ENCODE assay signal across 15 cellular contexts in genomic region chr16:46632778-46633733, GRCh38. TPM values are rescaled to one million over a fixed set of nuclear protein-coding genes. Genes with fewer than 3 reads are reported as not detected.
DNase-seq lines count a peak whose midpoint lies in the region; ATAC-seq, FAIRE-seq and TF ChIP-seq lines count a peak whose summit lies in the region.
"Had no signal": no experiment of that assay in that cellular context is flagged by ENCODE, and none has a peak within 500 bp of the region (broad histone marks: within the 10 kb centered on the region; RNA-seq: fewer than 3 reads in every experiment).

No MANE protein-coding gene starts in this region.

- peak overlapping the region; percentile 34 for H2AFZ ChIP-seq in GM12878 (ENCODE audit: control insufficient read depth, low read depth, low read length)

- no peaks in the 10 kb centered on the region for H3K9me3 ChIP-seq in ES-I3 (ENCODE audit: control insufficient read depth, insufficient read depth, low read length)
- no peaks in the 10 kb centered on the region for H3K9me3 ChIP-seq in GM12878 (replicated peaks; ENCODE audit: control insufficient read depth, insufficient read depth, low read length)
- no peaks in the 10 kb centered on the region for H3K9me3 ChIP-seq in CD8-positive, alpha-beta T cell (ENCODE audit: low read length)
- H3K9me3 ChIP-seq: heart right ventricle had no signal

- SMC1A ChIA-PET in GM12878 (lab: Charles Lee; ENCODE audit: uncharacterized antibody, unreplicated experiment), result interaction anchor here (1.2 kb wide), 1 partner anchor 189 kb away, joined by 3 read pairs; no protein-coding TSS in a partner anchor

- FAIRE-seq in GM12878 (lab: Jason Lieb, UNC), result no peak
- FAIRE-seq: RCC 7860 had no signal

- no peak for TF ChIP-seq RAD21 in GM12878 (IDR thresholded peaks at IDR 0.05; ENCODE audit: insufficient read depth, low read depth, low read length)

- H3K4me1 ChIP-seq in ES-I3 (ENCODE audit: insufficient read depth, low read length) (peaks cover 3% of the 10 kb centered on the region; the same call in 1 of the 2 replicates), GM12878 (ENCODE audit: control insufficient read depth, insufficient read depth, low read length) (peaks cover 7% of the 10 kb centered on the region; the same call in 1 of the 2 replicates)
- H3K4me1 ChIP-seq in CD8-positive, alpha-beta T cell (ENCODE audit: insufficient read depth, low read length), result no peaks in the 10 kb centered on the region

- no peaks in the 10 kb centered on the region for H3K9me3 Mint-ChIP-seq in mesothelial cell of epicardium
- no peaks in the 10 kb centered on the region for H3K9me3 Mint-ChIP-seq in activated T-cell treated with anti-CD3 and anti-CD28 coated beads, Interleukin-2, amount 50 U/mL, for 4 hours
- H3K9me3 Mint-ChIP-seq in CD8-positive, alpha-beta T cell, result no peaks in the 10 kb centered on the region
- H3K9me3 Mint-ChIP-seq: activated CD4-positive, alpha-beta memory T cell treated with anti-CD3 and anti-CD28 coated beads, Interleukin-2, amount 10 ng/mL, durations not matched to agents 7 days and 5 days had no signal

- 0 out of 2 replicates have a peak overlapping the region, but pooled peaks have one; percentile 3 for H3K27ac ChIP-seq in GM12878 (ENCODE audit: control insufficient read depth, insufficient read depth)
- H3K27ac ChIP-seq in brain microvascular endothelial cell, result no peak overlapping the region
- H3K27ac ChIP-seq in CD8-positive, alpha-beta T cell (ENCODE audit: low read depth, low read length), result no peak overlapping the region
- H3K27ac ChIP-seq: heart right ventricle had no signal

- CTCF ChIA-PET in GM12878 (lab: Yijun Ruan, JAX), result interaction anchor here (0.6 to 1.1 kb wide), 2 partner anchors 38 to 41 kb away, joined by 3 read pairs; no protein-coding TSS in a partner anchor
- CTCF ChIA-PET in CD8-positive, alpha-beta T cell (lab: Charles Lee), result interaction anchor here (0.6 kb wide), 1 partner anchor 273 kb away, joined by 3 read pairs; no protein-coding TSS in a partner anchor

- H3K9ac ChIP-seq in ES-I3 (ENCODE audit: low read depth, low read length) (peak overlapping the region; percentile 52; the same call in 1 of the 2 replicates), GM12878 (ENCODE audit: control insufficient read depth, insufficient read depth, low read length) (peak overlapping the region; percentile 25; the same call in 1 of the 2 replicates)

- H3K36me3 Mint-ChIP-seq in mesothelial cell of epicardium, result no peaks in the 10 kb centered on the region
- no peaks in the 10 kb centered on the region for H3K36me3 Mint-ChIP-seq in activated T-cell treated with anti-CD3 and anti-CD28 coated beads, Interleukin-2, amount 50 U/mL, for 4 hours (ENCODE audit: insufficient read depth)
- no peaks in the 10 kb centered on the region for H3K36me3 Mint-ChIP-seq in CD8-positive, alpha-beta T cell

- DNase-seq in NCI-H146 treated with DMSO at 0.1 percent for 48 hours (lab: John Stamatoyannopoulos, UW; ENCODE audit: unreplicated experiment) (peak; percentile 50), GM12878 (ENCODE audit: low read depth, low spot score) (no peak), mesothelial cell of epicardium (ENCODE audit: low spot score in 2 of 2, unreplicated experiment in 2 of 2) (no peak), brain microvascular endothelial cell (no peak), AG20443 (ENCODE audit: low spot score) (no peak)
- DNase-seq in activated T-cell treated with anti-CD3 and anti-CD28 coated beads, Interleukin-2, amount 50 U/mL, for 4 hours, result no peak
- no peak for DNase-seq in CD8-positive, alpha-beta T cell
- DNase-seq: activated CD4-positive, alpha-beta memory T cell treated with anti-CD3 and anti-CD28 coated beads, Interleukin-2, amount 10 ng/mL, durations not matched to agents 7 days and 5 days; activated naive CD4-positive, alpha-beta T cell treated with Interleukin-2 at 50 U/mL for 16 hours; heart right ventricle; KG1; NCI-H2081 treated with DMSO at 0.1 percent for 48 hours; right cardiac atrium had no signal

- H4K20me1 ChIP-seq in GM12878 (ENCODE audit: control insufficient read depth, insufficient read depth), result no peaks in the 10 kb centered on the region

- TF ChIP-seq CTCF in GM12878 (IDR thresholded peaks at IDR 0.05 in 2 of 3, conservative IDR thresholded peaks at IDR 0.05 in 1 of 3; ENCODE audit: control insufficient read depth in 2 of 3, extremely low read depth in 1 of 3, insufficient read depth in 1 of 3, low read depth in 3 of 3, low read length in 3 of 3) (no peak), mesothelial cell of epicardium (IDR thresholded peaks at IDR 0.05; ENCODE audit: unreplicated experiment) (no peak), brain microvascular endothelial cell (IDR thresholded peaks at IDR 0.05; ENCODE audit: low read depth, low read length, missing control alignments) (no peak)
- no peak for TF ChIP-seq CTCF in CD8-positive, alpha-beta T cell (IDR thresholded peaks at IDR 0.05)

- in situ Hi-C loops in GM12878 (cut with MboI) (no loop called here), brain microvascular endothelial cell (cut with HindIII; ENCODE audit: low pct_ligation_motif_present, low sequenced_read_pairs) (no loop called here)

- H3K4me3 ChIP-seq in GM12878 (peak overlapping the region; percentile 54; the same call in 1 of the 2 replicates), brain microvascular endothelial cell (ENCODE audit: low read depth, low read length) (no peak overlapping the region)
- H3K4me3 ChIP-seq in CD8-positive, alpha-beta T cell (ENCODE audit: low read depth, low read length), result no peak overlapping the region
- H3K4me3 ChIP-seq: heart right ventricle had no signal

- 71% methylated on average over 32 of the region's 32 CpGs for WGBS in GM12878 (ENCODE audit: insufficient coverage, insufficient replicate concordance, low lambda C conversion rate, missing lambda C conversion rate)

- peaks cover 9% of the 10 kb centered on the region for H3K27me3 Mint-ChIP-seq in mesothelial cell of epicardium (ENCODE audit: low read depth)
- no peaks in the 10 kb centered on the region for H3K27me3 Mint-ChIP-seq in activated T-cell treated with anti-CD3 and anti-CD28 coated beads, Interleukin-2, amount 50 U/mL, for 4 hours (ENCODE audit: low read depth)
- no peaks in the 10 kb centered on the region for H3K27me3 Mint-ChIP-seq in CD8-positive, alpha-beta T cell (ENCODE audit: low read depth)
- H3K27me3 Mint-ChIP-seq: activated CD4-positive, alpha-beta memory T cell treated with anti-CD3 and anti-CD28 coated beads, Interleukin-2, amount 10 ng/mL, durations not matched to agents 7 days and 5 days had no signal

- peak; percentile 74 for TF ChIP-seq POLR2A in GM12878 (IDR thresholded peaks at IDR 0.05; ENCODE audit: low read depth, low read length)

- H3K27me3 ChIP-seq in GM12878 (replicated peaks in 1 of 2; ENCODE audit: control insufficient read depth in 2 of 2, insufficient read depth in 2 of 2, low read length in 1 of 2) (no peaks in the 10 kb centered on the region), brain microvascular endothelial cell (replicated peaks) (no peaks in the 10 kb centered on the region)
- H3K27me3 ChIP-seq in CD8-positive, alpha-beta T cell (ENCODE audit: insufficient read depth, low read length), result no peaks in the 10 kb centered on the region
- H3K27me3 ChIP-seq: heart right ventricle had no signal

- H3K4me3 Mint-ChIP-seq in mesothelial cell of epicardium, result peak overlapping the region; percentile 36
- no peak overlapping the region for H3K4me3 Mint-ChIP-seq in activated T-cell treated with anti-CD3 and anti-CD28 coated beads, Interleukin-2, amount 50 U/mL, for 4 hours
- no peak overlapping the region for H3K4me3 Mint-ChIP-seq in CD8-positive, alpha-beta T cell
- H3K4me3 Mint-ChIP-seq: activated CD4-positive, alpha-beta memory T cell treated with anti-CD3 and anti-CD28 coated beads, Interleukin-2, amount 10 ng/mL, durations not matched to agents 7 days and 5 days had no signal

- peak; percentile 55 for ATAC-seq in GM12878
- ATAC-seq in activated T-cell treated with anti-CD3 and anti-CD28 coated beads, Interleukin-2, amount 50 U/mL, for 4 hours, result no peak
- no peak for ATAC-seq in CD8-positive, alpha-beta T cell
- ATAC-seq: right cardiac atrium had no signal

- intact Hi-C loops in GM12878 (cut with micrococcal nuclease; ENCODE audit: unreplicated experiment), result no loop called here
- intact Hi-C loops in CD8-positive, alpha-beta T cell (cut with DNase I, micrococcal nuclease), result no loop called here

- H3K36me3 ChIP-seq in ES-I3 (ENCODE audit: insufficient read depth, low read length), result no peaks in the 10 kb centered on the region
- H3K36me3 ChIP-seq in GM12878 (ENCODE audit: control insufficient read depth in 2 of 2, insufficient read depth in 2 of 2, low read length in 1 of 2), result no peaks in the 10 kb centered on the region
- no peaks in the 10 kb centered on the region for H3K36me3 ChIP-seq in brain microvascular endothelial cell (replicated peaks)
- no peaks in the 10 kb centered on the region for H3K36me3 ChIP-seq in CD8-positive, alpha-beta T cell (ENCODE audit: insufficient read depth, low read length)
- H3K36me3 ChIP-seq: heart right ventricle had no signal

- POLR2A ChIA-PET in GM12878 (lab: Charles Lee), result no interaction called here
- POLR2A ChIA-PET in CD8-positive, alpha-beta T cell (lab: Charles Lee), result no interaction called here

- H3K27ac Mint-ChIP-seq in mesothelial cell of epicardium, result no peak overlapping the region
- no peak overlapping the region for H3K27ac Mint-ChIP-seq in CD8-positive, alpha-beta T cell
- H3K27ac Mint-ChIP-seq: activated CD4-positive, alpha-beta memory T cell treated with anti-CD3 and anti-CD28 coated beads, Interleukin-2, amount 10 ng/mL, durations not matched to agents 7 days and 5 days had no signal

- TF ChIP-seq EP300 in GM12878 (IDR thresholded peaks at IDR 0.05; ENCODE audit: borderline replicate concordance in 1 of 2, control insufficient read depth in 1 of 2, low read depth in 2 of 2, low read length in 2 of 2), result no peak

- BruUV-seq in GM12878 (replicated peaks; lab: Mats Ljungman, UMichigan), result no TSS peak

- peaks cover 18% of the 10 kb centered on the region for H3K4me1 Mint-ChIP-seq in mesothelial cell of epicardium
- no peaks in the 10 kb centered on the region for H3K4me1 Mint-ChIP-seq in activated T-cell treated with anti-CD3 and anti-CD28 coated beads, Interleukin-2, amount 50 U/mL, for 4 hours (ENCODE audit: low read depth)
- no peaks in the 10 kb centered on the region for H3K4me1 Mint-ChIP-seq in CD8-positive, alpha-beta T cell (ENCODE audit: low read depth)

- RAD21 ChIA-PET in GM12878 (lab: Charles Lee; ENCODE audit: unreplicated experiment), result interaction anchor here (1.1 kb wide), 1 partner anchor 25 kb away, joined by 3 read pairs; no protein-coding TSS in a partner anchor

- H3K4me2 ChIP-seq in GM12878 (ENCODE audit: control insufficient read depth, insufficient read depth), result peak overlapping the region; percentile 51

- H3K79me2 ChIP-seq in GM12878 (ENCODE audit: control insufficient read depth, insufficient read depth, low read length), result no peaks in the 10 kb centered on the region

RNA-seq across cellular contexts. Expression of gene SHCBP1, which starts 11.9 kb away (rescaled TPM):
- total RNA-seq in GM12878 (2013; cell fraction: nucleolus; rRNA removed), result 35.4 and 36.8 TPM in 2 replicates
- 26.2 and 36.9 TPM in 2 replicates for total RNA-seq in GM12878 (2014; rRNA removed)
- 29.5 and 30.5 TPM in 2 replicates for total RNA-seq in GM12878 (2014; rRNA removed; fragmentation: Illumina TruSeq; extraction: Trizol)
- total RNA-seq in GM12878 (2021), result 25.3 and 29.8 TPM in 2 replicates
- polyA plus RNA-seq in GM12878 (2011; ENCODE audit: low read depth), result 24.4 TPM
- 38.9 and 51.0 TPM in 2 replicates for polyA plus RNA-seq in GM12878 (2011; rRNA removed)
- polyA plus RNA-seq in GM12878 (2011; cell fraction: cytosol; rRNA removed), result 19.9 and 20.8 TPM in 2 replicates
- 17.4 and 22.9 TPM in 2 replicates for polyA plus RNA-seq in GM12878 (2011; cell fraction: nucleus; rRNA removed)
- 25.0 and 25.5 TPM in 2 replicates for polyA plus RNA-seq in GM12878 (2012)
- 32.4 and 45.6 TPM in 2 replicates for polyA plus RNA-seq in GM12878 (2014; fragmentation: Illumina TruSeq; extraction: Trizol)
- polyA plus RNA-seq in GM12878 (2014; fragmentation: Nextera tagmentation; extraction: Ambion mirVana), result 10 to 100 TPM in 1 of 2 experiments, 1 to 10 TPM in 1; 9.5 to 17.5 TPM
- 28.4 and 29.9 TPM in 2 replicates for polyA plus RNA-seq in GM12878 (2014; rRNA removed)
- polyA plus RNA-seq in GM12878 (2016; fragmentation: Nextera tagmentation; extraction: Ambion mirVana), result 10 to 100 TPM; 73.0 to 73.3 TPM
- polyA minus RNA-seq in GM12878 (2011; rRNA and poly(A)+ RNA removed), result 44.9 and 61.0 TPM in 2 replicates
- polyA minus RNA-seq in GM12878 (2011; cell fraction: cytosol; rRNA and poly(A)+ RNA removed), result 12.3 and 16.9 TPM in 2 replicates
- polyA minus RNA-seq in GM12878 (2011; cell fraction: nucleus; rRNA and poly(A)+ RNA removed), result 18.6 and 32.3 TPM in 2 replicates
- total RNA-seq in mesothelial cell of epicardium, result 5.1 to 7.5 TPM (median 7.0 TPM) in 3 replicates
- total RNA-seq in activated T-cell treated with anti-CD3 and anti-CD28 coated beads, Interleukin-2, amount 50 U/mL, for 4 hours, result 10 to 100 TPM in 2 of 3 donors, 1 to 10 TPM in 1; 8.6 to 15.0 (median 13.1) TPM
- 1 to 10 TPM in 1 of 2 experiments, under 1 TPM in 1; 0.52 to 1.3 TPM for total RNA-seq in CD8-positive, alpha-beta T cell

RNA-seq across cellular contexts. Expression of gene VPS35, which starts 55.9 kb away (rescaled TPM):
- total RNA-seq in GM12878 (2013; cell fraction: nucleolus; rRNA removed), result 108 and 118 TPM in 2 replicates
- 44.2 and 50.7 TPM in 2 replicates for total RNA-seq in GM12878 (2014; rRNA removed)
- 57.5 and 58.1 TPM in 2 replicates for total RNA-seq in GM12878 (2014; rRNA removed; fragmentation: Illumina TruSeq; extraction: Trizol)
- total RNA-seq in GM12878 (2021), result 74.2 and 82.0 TPM in 2 replicates
- 23.7 TPM for polyA plus RNA-seq in GM12878 (2011; ENCODE audit: low read depth)
- polyA plus RNA-seq in GM12878 (2011; rRNA removed), result 28.5 and 53.3 TPM in 2 replicates
- polyA plus RNA-seq in GM12878 (2011; cell fraction: cytosol; rRNA removed), result 10.3 and 11.5 TPM in 2 replicates
- 16.0 and 26.5 TPM in 2 replicates for polyA plus RNA-seq in GM12878 (2011; cell fraction: nucleus; rRNA removed)
- polyA plus RNA-seq in GM12878 (2012), result 52.7 and 61.9 TPM in 2 replicates
- polyA plus RNA-seq in GM12878 (2014; fragmentation: Illumina TruSeq; extraction: Trizol), result 50.6 and 60.8 TPM in 2 replicates
- 10 to 100 TPM; 63.8 to 73.0 TPM for polyA plus RNA-seq in GM12878 (2014; fragmentation: Nextera tagmentation; extraction: Ambion mirVana)
- polyA plus RNA-seq in GM12878 (2014; rRNA removed), result 32.3 and 37.0 TPM in 2 replicates
- 100 to 1,000 TPM; 111 to 125 TPM for polyA plus RNA-seq in GM12878 (2016; fragmentation: Nextera tagmentation; extraction: Ambion mirVana)
- 33.9 and 43.2 TPM in 2 replicates for polyA minus RNA-seq in GM12878 (2011; rRNA and poly(A)+ RNA removed)
- polyA minus RNA-seq in GM12878 (2011; cell fraction: cytosol; rRNA and poly(A)+ RNA removed), result 22.6 and 42.1 TPM in 2 replicates
- polyA minus RNA-seq in GM12878 (2011; cell fraction: nucleus; rRNA and poly(A)+ RNA removed), result 42.9 and 59.4 TPM in 2 replicates
- 99.7 to 115 TPM (median 107 TPM) in 3 replicates for total RNA-seq in mesothelial cell of epicardium
- 10 to 100 TPM; 87.2 to 94.5 (median 94.5) TPM for total RNA-seq in activated T-cell treated with anti-CD3 and anti-CD28 coated beads, Interleukin-2, amount 50 U/mL, for 4 hours
- 10 to 100 TPM; 30.1 to 32.1 TPM for total RNA-seq in CD8-positive, alpha-beta T cell

RNA-seq across cellular contexts. Expression of gene ORC6, which starts 56.4 kb away (rescaled TPM):
- total RNA-seq in GM12878 (2013; cell fraction: nucleolus; rRNA removed), result 40.6 and 45.1 TPM in 2 replicates
- total RNA-seq in GM12878 (2014; rRNA removed) (46.0 and 46.9 TPM in 2 replicates), GM12878 (2014; rRNA removed; fragmentation: Illumina TruSeq; extraction: Trizol) (50.1 and 52.2 TPM in 2 replicates), GM12878 (2021) (33.8 and 36.3 TPM in 2 replicates), mesothelial cell of epicardium (29.7 to 31.0 TPM (median 30.1 TPM) in 3 replicates)
- 24.3 TPM for polyA plus RNA-seq in GM12878 (2011; ENCODE audit: low read depth)
- polyA plus RNA-seq in GM12878 (2011; rRNA removed) (40.2 and 49.1 TPM in 2 replicates), GM12878 (2014; fragmentation: Illumina TruSeq; extraction: Trizol) (54.9 and 64.8 TPM in 2 replicates), GM12878 (2014; fragmentation: Nextera tagmentation; extraction: Ambion mirVana) (10 to 100 TPM; 25.7 to 37.8 TPM), GM12878 (2014; rRNA removed) (64.0 and 68.6 TPM in 2 replicates), GM12878 (2016; fragmentation: Nextera tagmentation; extraction: Ambion mirVana) (10 to 100 TPM; 84.7 to 88.5 TPM)
- 26.1 and 30.8 TPM in 2 replicates for polyA plus RNA-seq in GM12878 (2011; cell fraction: cytosol; rRNA removed)
- 15.2 and 20.3 TPM in 2 replicates for polyA plus RNA-seq in GM12878 (2011; cell fraction: nucleus; rRNA removed)
- polyA plus RNA-seq in GM12878 (2012), result 36.3 and 41.1 TPM in 2 replicates
- 8.1 and 10.8 TPM in 2 replicates for polyA minus RNA-seq in GM12878 (2011; rRNA and poly(A)+ RNA removed)
- 6.9 and 8.8 TPM in 2 replicates for polyA minus RNA-seq in GM12878 (2011; cell fraction: cytosol; rRNA and poly(A)+ RNA removed)
- polyA minus RNA-seq in GM12878 (2011; cell fraction: nucleus; rRNA and poly(A)+ RNA removed), result 8.9 and 16.6 TPM in 2 replicates
- 10 to 100 TPM; 47.8 to 56.0 (median 50.1) TPM for total RNA-seq in activated T-cell treated with anti-CD3 and anti-CD28 coated beads, Interleukin-2, amount 50 U/mL, for 4 hours
- total RNA-seq in CD8-positive, alpha-beta T cell, result 1 to 10 TPM; 4.7 to 5.7 TPM
